ENCODE assay signal across 1 cellular context in genomic region chr2:128645631-128646030, GRCh38.
TF ChIP-seq lines count a peak whose summit lies in the region.

No MANE protein-coding gene starts in this region.

TF ChIP-seq in WTC11, 78 proteins besides CTCF, POLR2A, EP300 and RAD21 (continued from another document):
- TF ChIP-seq ARID4B (CRISPR knock-in tag; IDR thresholded peaks at IDR 0.05; ENCODE audit: borderline replicate concordance) = no peak
- no peak for TF ChIP-seq KAT7 (CRISPR knock-in tag; IDR thresholded peaks at IDR 0.05; ENCODE audit: borderline replicate concordance)
- no peak for TF ChIP-seq FOXK1 (CRISPR knock-in tag; IDR thresholded peaks at IDR 0.05)
- TF ChIP-seq, protein P1, sequence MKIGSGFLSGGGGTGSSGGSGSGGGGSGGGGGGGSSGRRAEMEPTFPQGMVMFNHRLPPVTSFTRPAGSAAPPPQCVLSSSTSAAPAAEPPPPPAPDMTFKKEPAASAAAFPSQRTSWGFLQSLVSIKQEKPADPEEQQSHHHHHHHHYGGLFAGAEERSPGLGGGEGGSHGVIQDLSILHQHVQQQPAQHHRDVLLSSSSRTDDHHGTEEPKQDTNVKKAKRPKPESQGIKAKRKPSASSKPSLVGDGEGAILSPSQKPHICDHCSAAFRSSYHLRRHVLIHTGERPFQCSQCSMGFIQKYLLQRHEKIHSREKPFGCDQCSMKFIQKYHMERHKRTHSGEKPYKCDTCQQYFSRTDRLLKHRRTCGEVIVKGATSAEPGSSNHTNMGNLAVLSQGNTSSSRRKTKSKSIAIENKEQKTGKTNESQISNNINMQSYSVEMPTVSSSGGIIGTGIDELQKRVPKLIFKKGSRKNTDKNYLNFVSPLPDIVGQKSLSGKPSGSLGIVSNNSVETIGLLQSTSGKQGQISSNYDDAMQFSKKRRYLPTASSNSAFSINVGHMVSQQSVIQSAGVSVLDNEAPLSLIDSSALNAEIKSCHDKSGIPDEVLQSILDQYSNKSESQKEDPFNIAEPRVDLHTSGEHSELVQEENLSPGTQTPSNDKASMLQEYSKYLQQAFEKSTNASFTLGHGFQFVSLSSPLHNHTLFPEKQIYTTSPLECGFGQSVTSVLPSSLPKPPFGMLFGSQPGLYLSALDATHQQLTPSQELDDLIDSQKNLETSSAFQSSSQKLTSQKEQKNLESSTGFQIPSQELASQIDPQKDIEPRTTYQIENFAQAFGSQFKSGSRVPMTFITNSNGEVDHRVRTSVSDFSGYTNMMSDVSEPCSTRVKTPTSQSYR (CRISPR knock-in tag; IDR thresholded peaks at IDR 0.05) = no peak
- TF ChIP-seq GABPB1 (CRISPR knock-in tag; IDR thresholded peaks at IDR 0.05) = no peak
- TF ChIP-seq NFE2L1 (CRISPR knock-in tag; IDR thresholded peaks at IDR 0.05) = no peak
- TF ChIP-seq, protein P2, sequence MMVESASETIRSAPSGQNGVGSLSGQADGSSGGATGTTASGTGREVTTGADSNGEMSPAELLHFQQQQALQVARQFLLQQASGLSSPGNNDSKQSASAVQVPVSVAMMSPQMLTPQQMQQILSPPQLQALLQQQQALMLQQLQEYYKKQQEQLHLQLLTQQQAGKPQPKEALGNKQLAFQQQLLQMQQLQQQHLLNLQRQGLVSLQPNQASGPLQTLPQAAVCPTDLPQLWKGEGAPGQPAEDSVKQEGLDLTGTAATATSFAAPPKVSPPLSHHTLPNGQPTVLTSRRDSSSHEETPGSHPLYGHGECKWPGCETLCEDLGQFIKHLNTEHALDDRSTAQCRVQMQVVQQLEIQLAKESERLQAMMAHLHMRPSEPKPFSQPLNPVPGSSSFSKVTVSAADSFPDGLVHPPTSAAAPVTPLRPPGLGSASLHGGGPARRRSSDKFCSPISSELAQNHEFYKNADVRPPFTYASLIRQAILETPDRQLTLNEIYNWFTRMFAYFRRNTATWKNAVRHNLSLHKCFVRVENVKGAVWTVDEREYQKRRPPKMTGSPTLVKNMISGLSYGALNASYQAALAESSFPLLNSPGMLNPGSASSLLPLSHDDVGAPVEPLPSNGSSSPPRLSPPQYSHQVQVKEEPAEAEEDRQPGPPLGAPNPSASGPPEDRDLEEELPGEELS (CRISPR knock-in tag; IDR thresholded peaks at IDR 0.05) = no peak
- TF ChIP-seq, protein P3, sequence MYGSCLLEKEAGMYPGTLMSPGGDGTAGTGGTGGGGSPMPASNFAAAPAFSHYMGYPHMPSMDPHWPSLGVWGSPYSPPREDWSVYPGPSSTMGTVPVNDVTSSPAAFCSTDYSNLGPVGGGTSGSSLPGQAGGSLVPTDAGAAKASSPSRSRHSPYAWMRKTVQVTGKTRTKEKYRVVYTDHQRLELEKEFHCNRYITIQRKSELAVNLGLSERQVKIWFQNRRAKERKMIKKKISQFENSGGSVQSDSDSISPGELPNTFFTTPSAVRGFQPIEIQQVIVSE (CRISPR knock-in tag; IDR thresholded peaks at IDR 0.05; ENCODE audit: borderline replicate concordance) = no peak
- TF ChIP-seq ATF3 (CRISPR knock-in tag; conservative IDR thresholded peaks at IDR 0.05) = no peak
- TF ChIP-seq RELA (CRISPR knock-in tag; IDR thresholded peaks at IDR 0.05; ENCODE audit: borderline replicate concordance) = no peak
- TF ChIP-seq ZNF232 (CRISPR knock-in tag; IDR thresholded peaks at IDR 0.05) = no peak
- no peak for TF ChIP-seq OVOL2 (CRISPR knock-in tag; IDR thresholded peaks at IDR 0.05; ENCODE audit: borderline replicate concordance)
- TF ChIP-seq NR2C2 (CRISPR knock-in tag; IDR thresholded peaks at IDR 0.05) = no peak
TF ChIP-seq in WTC11: peak in this region for 0.
